In the genomic region with DNA sequence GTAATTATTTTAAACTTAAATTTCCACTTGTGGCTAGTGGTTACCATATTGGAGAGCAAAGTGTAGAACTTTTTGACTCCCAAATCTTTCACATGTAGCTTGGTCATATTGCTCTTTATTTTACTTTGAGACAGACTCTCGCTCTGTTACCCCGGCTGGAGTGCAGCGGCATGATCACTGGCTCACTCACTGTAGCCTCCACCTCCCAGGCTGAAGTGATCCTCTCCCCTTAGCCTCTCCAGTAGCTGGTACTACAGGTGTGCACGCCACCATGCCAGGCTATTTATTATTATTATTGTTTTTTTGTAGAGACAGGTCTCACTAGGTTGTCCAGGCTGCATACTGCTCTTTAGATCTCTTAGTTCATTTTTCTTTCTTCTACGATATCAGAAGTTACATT, we compare ENCODE assay signal across 2 cellular contexts.
TF ChIP-seq lines count a peak whose summit lies in the region.

No MANE protein-coding gene starts in this region.

TF ChIP-seq in IMR-90, 13 proteins besides CTCF, POLR2A, EP300 and RAD21:
- no peak for TF ChIP-seq FOS (IDR thresholded peaks at IDR 0.05; ENCODE audit: low read depth, low read length)
- no peak for TF ChIP-seq RFX5 (IDR thresholded peaks at IDR 0.05; ENCODE audit: low read depth, low read length)
- no peak for TF ChIP-seq MXI1 (IDR thresholded peaks at IDR 0.05; ENCODE audit: borderline replicate concordance, low read depth, low read length)
- no peak for TF ChIP-seq SMC3 (IDR thresholded peaks at IDR 0.05; ENCODE audit: low read depth, low read length)
- no peak for TF ChIP-seq BHLHE40 (IDR thresholded peaks at IDR 0.05; ENCODE audit: low read depth, low read length)
- no peak for TF ChIP-seq CHD1 (IDR thresholded peaks at IDR 0.05; ENCODE audit: low read depth, low read length)
- no peak for TF ChIP-seq MAZ (IDR thresholded peaks at IDR 0.05; ENCODE audit: borderline replicate concordance, low read depth, low read length)
- no peak for TF ChIP-seq RCOR1 (IDR thresholded peaks at IDR 0.05; ENCODE audit: insufficient replicate concordance, low read length)
- no peak for TF ChIP-seq CEBPB (IDR thresholded peaks at IDR 0.05; ENCODE audit: low read depth, low read length)
- TF ChIP-seq, protein P1, sequence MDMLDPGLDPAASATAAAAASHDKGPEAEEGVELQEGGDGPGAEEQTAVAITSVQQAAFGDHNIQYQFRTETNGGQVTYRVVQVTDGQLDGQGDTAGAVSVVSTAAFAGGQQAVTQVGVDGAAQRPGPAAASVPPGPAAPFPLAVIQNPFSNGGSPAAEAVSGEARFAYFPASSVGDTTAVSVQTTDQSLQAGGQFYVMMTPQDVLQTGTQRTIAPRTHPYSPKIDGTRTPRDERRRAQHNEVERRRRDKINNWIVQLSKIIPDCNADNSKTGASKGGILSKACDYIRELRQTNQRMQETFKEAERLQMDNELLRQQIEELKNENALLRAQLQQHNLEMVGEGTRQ (IDR thresholded peaks at IDR 0.05; ENCODE audit: low read depth, low read length): no peak
- TF ChIP-seq NFE2L2 (IDR thresholded peaks at IDR 0.05; ENCODE audit: low read depth, low read length): no peak
- TF ChIP-seq, protein P2, sequence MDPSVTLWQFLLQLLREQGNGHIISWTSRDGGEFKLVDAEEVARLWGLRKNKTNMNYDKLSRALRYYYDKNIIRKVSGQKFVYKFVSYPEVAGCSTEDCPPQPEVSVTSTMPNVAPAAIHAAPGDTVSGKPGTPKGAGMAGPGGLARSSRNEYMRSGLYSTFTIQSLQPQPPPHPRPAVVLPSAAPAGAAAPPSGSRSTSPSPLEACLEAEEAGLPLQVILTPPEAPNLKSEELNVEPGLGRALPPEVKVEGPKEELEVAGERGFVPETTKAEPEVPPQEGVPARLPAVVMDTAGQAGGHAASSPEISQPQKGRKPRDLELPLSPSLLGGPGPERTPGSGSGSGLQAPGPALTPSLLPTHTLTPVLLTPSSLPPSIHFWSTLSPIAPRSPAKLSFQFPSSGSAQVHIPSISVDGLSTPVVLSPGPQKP (IDR thresholded peaks at IDR 0.05; ENCODE audit: borderline replicate concordance, low read depth, low read length): no peak
- TF ChIP-seq MAFK (IDR thresholded peaks at IDR 0.05; ENCODE audit: low read depth, low read length): no peak

TF ChIP-seq in GM12878, 131 proteins besides CTCF, POLR2A, EP300 and RAD21:
- TF ChIP-seq NFYA (IDR thresholded peaks at IDR 0.05; ENCODE audit: borderline replicate concordance, low read depth, low read length) (no peak), POLR2AphosphoS5 (IDR thresholded peaks at IDR 0.05; ENCODE audit: low read length) (0 out of 2 replicates have a peak, but pooled peaks have one; percentile 28)
